In genomic region chr19:31177230-31177629, GRCh38 we compare ENCODE assay signal across 28 cellular contexts.
"Had no signal": no experiment of that assay in that cellular context is flagged by ENCODE, and none has a peak within 500 bp of the region (broad histone marks: within the 10 kb centered on the region; RNA-seq: fewer than 3 reads in every experiment).

No MANE protein-coding gene starts in this region.

- FAIRE-seq: endometrium, keratinocyte, pancreas had no signal

- H3K4me1 ChIP-seq: gastroesophageal sphincter, pancreas, right lobe of liver, suprapubic skin, transverse colon, upper lobe of right lung, uterus had no signal

- H3K27me3 ChIP-seq: heart left ventricle, pancreas, right lobe of liver, transverse colon, upper lobe of right lung, uterus had no signal

- H3K4me1 Mint-ChIP-seq: naive thymus-derived CD4-positive, alpha-beta T cell; stimulated activated naive CD8-positive, alpha-beta T cell treated with anti-CD3 and anti-CD28 coated beads, Interleukin-15, amount 100 ng/mL, for 72 hours had no signal

- H3K27ac ChIP-seq: gastroesophageal sphincter, heart left ventricle, pancreas, right lobe of liver, suprapubic skin, transverse colon, upper lobe of right lung, uterus had no signal

- H3K4me2 ChIP-seq: smooth muscle cell had no signal

- DNase-seq: cortex of kidney; effector memory CD8-positive, alpha-beta T cell; erythroblast; heart left ventricle; hypothalamus; mesenchymal stem cell; midbrain; naive thymus-derived CD4-positive, alpha-beta T cell; nephron progenitor cell; occipital lobe; pancreas; retina; right lobe of liver; stimulated activated CD4-positive, alpha-beta T cell treated with anti-CD3 and anti-CD28 coated beads, Interleukin-12 subunit alpha, Interleukin-12 subunit beta, amount 100 ng/mL, for 4 hours; stimulated activated CD4-positive, alpha-beta T cell treated with anti-CD3 and anti-CD28 coated beads, Interleukin-1b, Interleukin-23, amount 100 ng/mL, for 48 hours; stimulated activated CD4-positive, alpha-beta T cell treated with anti-CD3 and anti-CD28 coated beads, Interleukin-4, amount 100 ng/mL, for 1 hour; stimulated activated CD8-positive, alpha-beta memory T cell treated with anti-CD3 and anti-CD28 coated beads, Interleukin-4, amount 100 ng/mL, for 48 hours; stimulated activated naive CD4-positive, alpha-beta T cell; stimulated activated naive CD8-positive, alpha-beta T cell treated with anti-CD3 and anti-CD28 coated beads, Interleukin-15, amount 100 ng/mL, for 72 hours; transverse colon; upper lobe of right lung; uterus had no signal

- H3K4me3 ChIP-seq: gastroesophageal sphincter, heart left ventricle, pancreas, right lobe of liver, smooth muscle cell, suprapubic skin, transverse colon, upper lobe of right lung, uterus had no signal

- H3K4me3 Mint-ChIP-seq: effector memory CD8-positive, alpha-beta T cell; naive thymus-derived CD4-positive, alpha-beta T cell; nephron progenitor cell; stimulated activated naive CD8-positive, alpha-beta T cell treated with anti-CD3 and anti-CD28 coated beads, Interleukin-15, amount 100 ng/mL, for 72 hours had no signal

- ATAC-seq: effector memory CD8-positive, alpha-beta T cell; gastroesophageal sphincter; heart left ventricle; left lobe of liver; naive thymus-derived CD4-positive, alpha-beta T cell; pancreas; right lobe of liver; stimulated activated naive CD8-positive, alpha-beta T cell treated with anti-CD3 and anti-CD28 coated beads, Interleukin-15, amount 100 ng/mL, for 72 hours; upper lobe of right lung had no signal

- H3K9me3 ChIP-seq: gastroesophageal sphincter, heart left ventricle, pancreas, right lobe of liver, suprapubic skin, transverse colon, upper lobe of right lung, uterus had no signal

- H3K27ac Mint-ChIP-seq: effector memory CD8-positive, alpha-beta T cell; naive thymus-derived CD4-positive, alpha-beta T cell; nephron progenitor cell; stimulated activated naive CD8-positive, alpha-beta T cell treated with anti-CD3 and anti-CD28 coated beads, Interleukin-15, amount 100 ng/mL, for 72 hours had no signal

- H3K36me3 ChIP-seq: gastroesophageal sphincter, heart left ventricle, pancreas, right lobe of liver, suprapubic skin, transverse colon, upper lobe of right lung, uterus had no signal
